In genomic region chr11:102664001-102664752, GRCh38 we compare ENCODE assay signal across 9 cellular contexts. TPM values are rescaled to one million over a fixed set of nuclear protein-coding genes. Genes with fewer than 3 reads are reported as not detected.
DNase-seq lines count a peak whose midpoint lies in the region; TF ChIP-seq lines count a peak whose summit lies in the region.
"Had no signal": no experiment of that assay in that cellular context is flagged by ENCODE, and none has a peak within 500 bp of the region (broad histone marks: within the 10 kb centered on the region; RNA-seq: fewer than 3 reads in every experiment).

No MANE protein-coding gene starts in this region.

- no peak overlapping the region for H2AFZ ChIP-seq in OCI-LY1 (ENCODE audit: low read length)

- no peak for DNase-seq in GM20000 (ENCODE audit: low spot score)
- peak; percentile 8 for DNase-seq in fibroblast of pulmonary artery (ENCODE audit: low read depth)
- DNase-seq in CD1c-positive myeloid dendritic cell (ENCODE audit: extremely low spot score), result no peak
- no peak for DNase-seq in mesenteric fat pad (ENCODE audit: low spot score)
- no peak for DNase-seq in NCI-H226
- no peak for DNase-seq in cardiac septum (ENCODE audit: low spot score)
- DNase-seq: NCI-H1436 treated with DMSO at 0.1 percent for 48 hours had no signal

- no peaks in the 10 kb centered on the region for H3K36me3 ChIP-seq in OCI-LY1 (ENCODE audit: insufficient read depth, low read length)

- H3F3A ChIP-seq in OCI-LY1 (ENCODE audit: insufficient read depth, low read length), result no peaks in the 10 kb centered on the region

- no peaks in the 10 kb centered on the region for H4K20me1 ChIP-seq in OCI-LY1 (ENCODE audit: insufficient read depth, low read length)

- H3K4me3 ChIP-seq in OCI-LY1 (ENCODE audit: low read depth, low read length, poor library complexity, severe bottlenecking) (no peak overlapping the region), fibroblast of pulmonary artery (replicated peaks; ENCODE audit: low read depth, low read length) (no peak overlapping the region)

- no peak overlapping the region for H3K9ac ChIP-seq in OCI-LY1 (ENCODE audit: low read length)

- H3K9me3 ChIP-seq in OCI-LY1 (ENCODE audit: low read length), result no peaks in the 10 kb centered on the region

- TF ChIP-seq CTCF in C4-2B (conservative IDR thresholded peaks at IDR 0.05), result peak; percentile 43
- peak; percentile 49 for TF ChIP-seq CTCF in GM20000 (IDR thresholded peaks at IDR 0.05; ENCODE audit: extremely low read depth, missing control alignments)
- TF ChIP-seq CTCF in OCI-LY1 (IDR thresholded peaks at IDR 0.05; ENCODE audit: low read length), result peak; percentile 68
- peak; percentile 53 for TF ChIP-seq CTCF in fibroblast of pulmonary artery (IDR thresholded peaks at IDR 0.05; ENCODE audit: low read length, missing control alignments)

- H3K27ac ChIP-seq in C4-2B (no peak overlapping the region), OCI-LY1 (ENCODE audit: low read depth, low read length, poor library complexity, severe bottlenecking) (no peak overlapping the region)

- H3K27me3 ChIP-seq in OCI-LY1 (ENCODE audit: insufficient read depth, low read length), result no peaks in the 10 kb centered on the region

- H3K4me1 ChIP-seq in OCI-LY1 (ENCODE audit: insufficient read depth, low read length, severe bottlenecking), result no peaks in the 10 kb centered on the region

- intact Hi-C loops in cardiac septum (cut with DNase I), result no loop called here

- H3K4me2 ChIP-seq in OCI-LY1 (ENCODE audit: low read length), result no peak overlapping the region

- no peaks in the 10 kb centered on the region for H3K9me2 ChIP-seq in OCI-LY1 (ENCODE audit: low read depth, low read length)

- H3K79me2 ChIP-seq in OCI-LY1 (ENCODE audit: insufficient read depth, low read length), result no peaks in the 10 kb centered on the region

RNA-seq across cellular contexts. Expression of gene MMP20, which starts 39.0 kb away (rescaled TPM):
- total RNA-seq in mesenteric fat pad, result not detected
- total RNA-seq in cardiac septum, result not detected

RNA-seq across cellular contexts. Expression of gene MMP27, which starts 41.4 kb away (rescaled TPM):
- total RNA-seq in mesenteric fat pad (not detected), cardiac septum (not detected)
